10 cellular contexts compared by ENCODE assay signal in genomic region chr13:40672310-40673060, GRCh38. TPM values are rescaled to one million over a fixed set of nuclear protein-coding genes. Genes with fewer than 3 reads are reported as not detected.
A peak's percentile ranks its signal among the peaks of the same experiment; 100 is the strongest.
DNase-seq lines count a peak whose midpoint lies in the region; ATAC-seq and TF ChIP-seq lines count a peak whose summit lies in the region.
"Had no signal": no experiment of that assay in that cellular context is flagged by ENCODE, and none has a peak within 500 bp of the region (broad histone marks: within the 10 kb centered on the region; RNA-seq: fewer than 3 reads in every experiment).

No MANE protein-coding gene starts in this region.

- no peak overlapping the region for H3K18ac ChIP-seq in IMR-90 (ENCODE audit: low read depth, low read length)

- H2BK5ac ChIP-seq in IMR-90 (ENCODE audit: low read depth, low read length, poor library complexity, severe bottlenecking): no peak overlapping the region

- no peak overlapping the region for H2BK15ac ChIP-seq in IMR-90 (ENCODE audit: low read depth, low read length)

- TF ChIP-seq POLR2A in IMR-90 (IDR thresholded peaks at IDR 0.05; ENCODE audit: low read depth, low read length): no peak
- TF ChIP-seq POLR2A in thyroid gland (IDR thresholded peaks at IDR 0.05): no peak
- no peak for TF ChIP-seq POLR2A in sigmoid colon (IDR thresholded peaks at IDR 0.05)

- H3F3A ChIP-seq in SK-N-SH (replicated peaks; ENCODE audit: insufficient read depth): peaks cover 12% of the 10 kb centered on the region

- H3K56ac ChIP-seq in IMR-90 (ENCODE audit: extremely low read depth, insufficient read depth, low read length): no peak overlapping the region

- H2BK120ac ChIP-seq in IMR-90 (ENCODE audit: low read depth, low read length): no peak overlapping the region

- no peak for ATAC-seq in IMR-90 (ENCODE audit: low read depth)
- ATAC-seq: effector memory CD8-positive, alpha-beta T cell; Panc1 had no signal

- H3K9me3 ChIP-seq in IMR-90 (ENCODE audit: control insufficient read depth, insufficient read depth, low read length) (no peaks in the 10 kb centered on the region), SK-N-SH (no peaks in the 10 kb centered on the region), iPS-20b (ENCODE audit: insufficient read depth, low read depth, low read length) (no peaks in the 10 kb centered on the region), thyroid gland (no peaks in the 10 kb centered on the region), sigmoid colon (no peaks in the 10 kb centered on the region)

- peaks cover 22% of the 10 kb centered on the region for H3K27me3 ChIP-seq in IMR-90 (ENCODE audit: control insufficient read depth, insufficient read depth, low read length)
- no peaks in the 10 kb centered on the region for H3K27me3 ChIP-seq in SK-N-SH (ENCODE audit: insufficient read depth)
- H3K27me3 ChIP-seq in iPS-20b (ENCODE audit: insufficient read depth, low read length): peaks cover 6% of the 10 kb centered on the region; the same call in 1 of the 2 replicates
- no peaks in the 10 kb centered on the region for H3K27me3 ChIP-seq in thyroid gland
- H3K27me3 ChIP-seq in sigmoid colon: no peaks in the 10 kb centered on the region

- in situ Hi-C loops in Caki2 (cut with HindIII; ENCODE audit: low pct_unique_long_range_greater_than_20kb, low sequenced_read_pairs): no loop called here
- in situ Hi-C loops in IMR-90 (cut with MboI; ENCODE audit: low sequenced_read_pairs): no loop called here

- H3K9me2 ChIP-seq in SK-N-SH: no peaks in the 10 kb centered on the region

- POLR2A ChIA-PET in IMR-90 (lab: Charles Lee; ENCODE audit: unreplicated experiment) (no interaction called here), SK-N-SH (lab: Yijun Ruan, JAX) (no interaction called here)

- no peak overlapping the region for H4K5ac ChIP-seq in IMR-90 (ENCODE audit: low read depth, low read length)

- H3K4ac ChIP-seq in IMR-90 (ENCODE audit: low read depth, low read length): no peak overlapping the region

- intact Hi-C loops in IMR-90 (cut with micrococcal nuclease) (no loop called here), thyroid gland (cut with DNase I) (no loop called here), sigmoid colon (cut with DNase I) (no loop called here)

- BruUV-seq in IMR-90 (replicated peaks; lab: Mats Ljungman, UMichigan): no TSS peak

- H3K4me1 ChIP-seq in IMR-90 (ENCODE audit: control insufficient read depth, insufficient read depth, low read length): no peaks in the 10 kb centered on the region
- peaks cover 0 to 2% of the 10 kb centered on the region in 2 experiments; a peak in 3 of 4 replicates for H3K4me1 ChIP-seq in SK-N-SH (ENCODE audit: control insufficient read depth in 1 of 2, insufficient read depth in 2 of 2, low read depth in 1 of 2, low read length in 1 of 2)
- H3K4me1 ChIP-seq in iPS-20b (ENCODE audit: insufficient read depth, low read length): peaks cover 54% of the 10 kb centered on the region
- H3K4me1 ChIP-seq in thyroid gland: peaks cover 13 to 21% of the 10 kb centered on the region in 2 donors
- peaks cover 0 to 7% (median 3%) of the 10 kb centered on the region in 4 donors for H3K4me1 ChIP-seq in sigmoid colon

- no peak for TF ChIP-seq RAD21 in IMR-90 (IDR thresholded peaks at IDR 0.05; ENCODE audit: low read length)
- TF ChIP-seq RAD21 in SK-N-SH (IDR thresholded peaks at IDR 0.05; ENCODE audit: low read length): no peak

- dilution Hi-C loops in IMR-90 (cut with HindIII; ENCODE audit: low sequenced_read_pairs, unreplicated experiment): no loop called here

- H3K36me3 ChIP-seq in IMR-90 (ENCODE audit: control insufficient read depth, insufficient read depth, low read length) (no peaks in the 10 kb centered on the region), SK-N-SH (replicated peaks in 1 of 2; ENCODE audit: control insufficient read depth in 1 of 2, insufficient read depth in 2 of 2, low read length in 1 of 2) (no peaks in the 10 kb centered on the region), iPS-20b (ENCODE audit: insufficient read depth, low read depth, low read length) (no peaks in the 10 kb centered on the region), thyroid gland (no peaks in the 10 kb centered on the region), sigmoid colon (no peaks in the 10 kb centered on the region)

- H3K9me1 ChIP-seq in IMR-90 (ENCODE audit: insufficient read depth, low read length): no peaks in the 10 kb centered on the region

- no peak overlapping the region for H2AFZ ChIP-seq in IMR-90 (replicated peaks; ENCODE audit: low read length, poor library complexity)
- no peak overlapping the region for H2AFZ ChIP-seq in SK-N-SH (ENCODE audit: low read depth)

- H2BK20ac ChIP-seq in IMR-90 (ENCODE audit: low read depth, low read length): no peak overlapping the region

- no CpG with 5 or more reads among the region's 3 CpGs for WGBS in IMR-90 (ENCODE audit: extremely low coverage in 2 of 2, insufficient read length in 1 of 2), 2 experiments
- 36% methylated on average over 3 of the region's 3 CpGs for WGBS in SK-N-SH (ENCODE audit: low lambda C conversion rate)
- WGBS in thyroid gland, 2 donors: 56 to 67% methylated on average over 3 of the region's 3 CpGs
- WGBS in sigmoid colon, 2 donors: 51 to 63% methylated on average over 3 of the region's 3 CpGs

- TF ChIP-seq EP300 in SK-N-SH (IDR thresholded peaks at IDR 0.05; ENCODE audit: borderline replicate concordance in 1 of 2, low read depth in 1 of 2, low read length in 1 of 2) (peak in 1 of 2 experiments; percentile 49; a peak in 1 of 4 replicates), sigmoid colon (IDR thresholded peaks at IDR 0.05) (no peak)

- H3K23ac ChIP-seq in IMR-90 (ENCODE audit: low read depth, low read length): no peak overlapping the region

- H3K27ac ChIP-seq in IMR-90 (ENCODE audit: insufficient read depth, low read length) (no peak overlapping the region), SK-N-SH (ENCODE audit: low read depth in 2 of 2, low read length in 1 of 2) (peak overlapping the region in 1 of 2 experiments; percentile 43; a peak in 2 of 4 replicates), iPS-20b (ENCODE audit: low read length) (peak overlapping the region; percentile 65), thyroid gland (peak overlapping the region in 1 of 3 donors; percentile 6), sigmoid colon (no peak overlapping the region)

- H3K14ac ChIP-seq in IMR-90 (replicated peaks; ENCODE audit: low read depth, low read length): no peak overlapping the region

- no peak overlapping the region for H2AK9ac ChIP-seq in IMR-90 (replicated peaks; ENCODE audit: low read depth, low read length, poor library complexity)

- H3K9ac ChIP-seq in IMR-90 (ENCODE audit: low read depth, low read length) (no peak overlapping the region), SK-N-SH (no peak overlapping the region), iPS-20b (ENCODE audit: low read depth, low read length) (peak overlapping the region; percentile 42; the same call in 1 of the 2 replicates)

- H4K20me1 ChIP-seq in IMR-90 (ENCODE audit: insufficient read depth, low read length): no peaks in the 10 kb centered on the region
- H4K20me1 ChIP-seq in SK-N-SH (ENCODE audit: insufficient read depth): no peaks in the 10 kb centered on the region

- CTCF ChIA-PET in IMR-90 (lab: Yijun Ruan, JAX) (interaction anchor here (0.6 kb wide), 1 partner anchor 729 kb away, joined by 3 read pairs; no protein-coding TSS in a partner anchor), SK-N-SH (lab: Yijun Ruan, JAX) (interaction anchor here (0.6 to 2.9 kb wide), 6 partner anchors 9 to 1533 kb away, joined by 3 to 16 read pairs (median 3); no protein-coding TSS in a partner anchor)

- no peaks in the 10 kb centered on the region for H3K79me1 ChIP-seq in IMR-90 (ENCODE audit: low read depth in 1 of 2, low read length in 2 of 2)

- H3K4me2 ChIP-seq in IMR-90 (ENCODE audit: low read depth, low read length) (no peak overlapping the region), SK-N-SH (no peak overlapping the region)

- H3K4me3 ChIP-seq in IMR-90 (ENCODE audit: insufficient read depth, low read depth, low read length) (no peak overlapping the region), SK-N-SH (ENCODE audit: low read depth in 2 of 2, low read length in 1 of 2) (no peak overlapping the region), iPS-20b (ENCODE audit: low read length) (peak overlapping the region; percentile 44), thyroid gland (replicated peaks in 1 of 3) (no peak overlapping the region), sigmoid colon (no peak overlapping the region)

- DNase-seq in Caki2 (ENCODE audit: low read depth) (peak; percentile 66), IMR-90 (peak; percentile 70), SK-N-SH (peak; percentile 59), NCI-H2227 (lab: John Stamatoyannopoulos, UW; ENCODE audit: unreplicated experiment) (no peak), thyroid gland (no peak), sigmoid colon (no peak), epidermal melanocyte (ENCODE audit: insufficient read length, low spot score) (no peak)
- DNase-seq: effector memory CD8-positive, alpha-beta T cell had no signal

- no peak overlapping the region for H4K8ac ChIP-seq in IMR-90 (ENCODE audit: low read depth in 2 of 2, low read length in 2 of 2)

- H2AK5ac ChIP-seq in IMR-90 (ENCODE audit: low read depth, low read length): no peak overlapping the region

- no peak for TF ChIP-seq CTCF in IMR-90 (conservative IDR thresholded peaks at IDR 0.05; ENCODE audit: low read depth, low read length)
- no peak for TF ChIP-seq CTCF in SK-N-SH (IDR thresholded peaks at IDR 0.05)
- no peak for TF ChIP-seq CTCF in thyroid gland (IDR thresholded peaks at IDR 0.05)
- no peak for TF ChIP-seq CTCF in sigmoid colon (IDR thresholded peaks at IDR 0.05)

- no peaks in the 10 kb centered on the region for H3K79me2 ChIP-seq in SK-N-SH (ENCODE audit: insufficient read depth)

- H4K91ac ChIP-seq in IMR-90 (ENCODE audit: insufficient read depth, low read depth, low read length): no peak overlapping the region

TF ChIP-seq in IMR-90, 13 proteins besides CTCF, POLR2A, EP300 and RAD21 (continues in another document):
- TF ChIP-seq RCOR1 (IDR thresholded peaks at IDR 0.05; ENCODE audit: insufficient replicate concordance, low read length): no peak

TF ChIP-seq in SK-N-SH, 30 proteins besides CTCF, POLR2A, EP300 and RAD21 (continues in another document):
- peak; percentile 58; the same call in 1 of the 2 replicates for TF ChIP-seq POLR2AphosphoS5 (IDR thresholded peaks at IDR 0.05; ENCODE audit: low read depth, low read length)

RNA-seq across cellular contexts. Expression of gene FOXO1, which starts 6.0 kb away (rescaled TPM):
- 0.58 and 0.68 TPM in 2 replicates for total RNA-seq in Caki2 (2014; rRNA removed; shearing (Covaris generic); ENCODE audit: low replicate concordance)
- total RNA-seq in IMR-90 (2012; rRNA removed) (under 0.01 and 0.18 TPM in 2 replicates), thyroid gland (10 to 100 TPM; 65.2 to 92.9 (median 70.0) TPM), sigmoid colon (10 to 100 TPM; 30.9 to 36.8 (median 33.7) TPM)
- polyA plus RNA-seq in IMR-90 (2012; rRNA removed) (0.07 and 0.12 TPM in 2 replicates), SK-N-SH (2012; rRNA removed) (1.5 and 1.8 TPM in 2 replicates), sigmoid colon (10 to 100 TPM in 2 of 3 donors, 1 to 10 TPM in 1; 9.0 to 14.7 (median 10.6) TPM)
- 0.02 TPM in 1 of 2 replicates, not detected in the other for polyA plus RNA-seq in IMR-90 (2012; cell fraction: cytosol; rRNA removed)
- polyA plus RNA-seq in IMR-90 (2012; cell fraction: nucleus; rRNA removed; ENCODE audit: low replicate concordance): 0.06 and 0.10 TPM in 2 replicates
- 1.8 and 1.9 TPM in 2 replicates for polyA plus RNA-seq in SK-N-SH (2012; cell fraction: cytosol; rRNA removed)
- 2.7 TPM in 2 replicates for polyA plus RNA-seq in SK-N-SH (2012; cell fraction: nucleus; rRNA removed)

Comparison
In these comparisons a context has a peak if more than half of its experiments do, and no peak if none do; other contexts are left out.
1. DNase-seq: peak in Caki2 (single experiment), IMR-90 (single experiment) and SK-N-SH (single experiment); none in NCI-H2227 (single experiment), thyroid gland (0 of 2), sigmoid colon (single experiment) and epidermal melanocyte (single experiment).
2. RNA of gene FOXO1, which starts 6.0 kb away (total RNA-seq): 65.2 to 92.9 TPM in thyroid gland and 30.9 to 36.8 TPM in sigmoid colon; 0.58 to 0.68 TPM in Caki2 and under 0.01 to 0.18 TPM in IMR-90; every median in the first group is over 10 times any median in the second.